18 cellular contexts compared by ENCODE assay signal in the genomic region with DNA sequence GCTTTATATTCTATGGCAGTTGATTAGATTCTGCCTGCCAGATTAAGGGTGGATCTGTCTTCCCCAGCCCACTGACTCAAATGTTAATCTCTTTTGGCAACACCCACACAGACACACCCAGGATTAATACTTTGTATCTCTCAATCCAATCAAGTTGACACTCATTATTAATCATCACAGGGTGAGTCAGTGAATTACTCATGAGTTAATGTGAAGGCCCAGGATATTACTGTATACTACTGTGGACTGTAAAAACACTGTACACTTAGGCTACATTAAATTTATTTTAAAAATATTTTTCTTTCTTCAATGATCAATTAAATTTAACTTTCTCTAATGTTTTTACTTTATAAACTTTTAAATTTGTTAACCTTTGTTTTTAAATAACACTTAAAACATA.
DNase-seq lines count a peak whose midpoint lies in the region; TF ChIP-seq lines count a peak whose summit lies in the region.
"Had no signal": no experiment of that assay in that cellular context is flagged by ENCODE, and none has a peak within 500 bp of the region (broad histone marks: within the 10 kb centered on the region; RNA-seq: fewer than 3 reads in every experiment).

No MANE protein-coding gene starts in this region.

- no peak for TF ChIP-seq CTCF in epithelial cell of esophagus (IDR thresholded peaks at IDR 0.05; ENCODE audit: insufficient read depth, low read depth, low read length, missing control alignments)

- no peak overlapping the region for H3K4me3 ChIP-seq in epithelial cell of esophagus (ENCODE audit: low read length)

- DNase-seq in M059J (ENCODE audit: low read depth) (peak; percentile 2), RKO (ENCODE audit: low spot score) (peak; percentile 73), epithelial cell of esophagus (ENCODE audit: low read depth) (peak; percentile 40), stromal cell of bone marrow (ENCODE audit: low read depth) (peak; percentile 8), SK-N-DZ (ENCODE audit: low spot score) (no peak), T1000 (lab: John Stamatoyannopoulos, UW) (no peak), HUDEP-2 (lab: John Stamatoyannopoulos, UW; ENCODE audit: unreplicated experiment in 76 of 76) (no peak)
- DNase-seq: ACHN, AML-193, IMR-90, Kasumi-1, MV-4-11, NCI-H1417, NCI-H187 treated with DMSO at 0.1 percent for 48 hours, NCI-H2171 treated with DMSO at 0.1 percent for 48 hours, NCI-H446 treated with DMSO at 0.1 percent for 48 hours, NCI-H748 treated with DMSO at 0.1 percent for 48 hours, SIG-M5 had no signal

Comparison
In these comparisons a context has a peak if more than half of its experiments do, and no peak if none do; other contexts are left out.
1. DNase-seq: peak in M059J (single experiment), RKO (single experiment), epithelial cell of esophagus (single experiment) and stromal cell of bone marrow (single experiment); none in SK-N-DZ (single experiment), T1000 (single experiment) and HUDEP-2 (0 of 76).